In genomic region chr19:18156841-18157464, GRCh38 we compare ENCODE assay signal across 9 cellular contexts.
DNase-seq lines count a peak whose midpoint lies in the region; ATAC-seq and TF ChIP-seq lines count a peak whose summit lies in the region.
"Had no signal": no experiment of that assay in that cellular context is flagged by ENCODE, and none has a peak within 500 bp of the region (broad histone marks: within the 10 kb centered on the region; RNA-seq: fewer than 3 reads in every experiment).

No MANE protein-coding gene starts in this region.

- H3K9me3 ChIP-seq in iPS-20b (ENCODE audit: insufficient read depth, low read depth, low read length) = no peaks in the 10 kb centered on the region

- peaks cover 3% of the 10 kb centered on the region; the same call in 1 of the 2 replicates for H3K4me1 ChIP-seq in iPS-20b (ENCODE audit: insufficient read depth, low read length)

- H3K27ac ChIP-seq in C4-2B = peak overlapping the region; percentile 68
- no peak overlapping the region for H3K27ac ChIP-seq in iPS-20b (ENCODE audit: low read length)

- no peaks in the 10 kb centered on the region for H3K27me3 ChIP-seq in iPS-20b (ENCODE audit: insufficient read depth, low read length)

- peaks cover 15% of the 10 kb centered on the region for H3K36me3 ChIP-seq in iPS-20b (ENCODE audit: insufficient read depth, low read depth, low read length)

- ATAC-seq in HG03097 (IDR thresholded peaks at IDR 0.05; ENCODE audit: low FRiP score, unreplicated experiment) = no peak
- no peak for ATAC-seq in activated CD4-positive, CD25-positive, alpha-beta regulatory T cell treated with anti-CD3 and anti-CD28 coated beads, Interleukin-2, amount 50 U/mL, for 24 hours
- ATAC-seq: GM12878 had no signal

- DNase-seq in NCI-H1694 treated with DMSO at 0.1 percent for 48 hours (lab: John Stamatoyannopoulos, UW) = peak; percentile 86
- DNase-seq in astrocyte of the spinal cord (ENCODE audit: low read depth, low spot score) = peak; percentile 87
- DNase-seq in smooth muscle cell of the brain vasculature (ENCODE audit: low read depth, low spot score) = peak; percentile 70
- DNase-seq in T-helper 1 cell = no peak

- H3K9ac ChIP-seq in iPS-20b (ENCODE audit: low read depth, low read length) = peak overlapping the region; percentile 37; the same call in 1 of the 2 replicates

- no peak overlapping the region for H3K4me3 ChIP-seq in astrocyte of the spinal cord (ENCODE audit: low read depth, low read length)
- no peak overlapping the region for H3K4me3 ChIP-seq in iPS-20b (ENCODE audit: low read length)
- H3K4me3 ChIP-seq: GM12878 had no signal

- TF ChIP-seq CTCF in C4-2B (conservative IDR thresholded peaks at IDR 0.05) (no peak), astrocyte of the spinal cord (IDR thresholded peaks at IDR 0.05; ENCODE audit: low read depth, low read length) (no peak)

- in situ Hi-C loops in astrocyte of the spinal cord (cut with HindIII; ENCODE audit: low sequenced_read_pairs) = no loop called here

Comparison
In these comparisons a context has a peak if more than half of its experiments do, and no peak if none do; other contexts are left out.
1. DNase-seq: peak in NCI-H1694 treated with DMSO at 0.1 percent for 48 hours (single experiment), astrocyte of the spinal cord (single experiment) and smooth muscle cell of the brain vasculature (single experiment); none in T-helper 1 cell (0 of 5).